29 cellular contexts compared by ENCODE assay signal in genomic region chr6:19039287-19039686, GRCh38.
DNase-seq lines count a peak whose midpoint lies in the region; ATAC-seq and TF ChIP-seq lines count a peak whose summit lies in the region.
"Had no signal": no experiment of that assay in that cellular context is flagged by ENCODE, and none has a peak within 500 bp of the region (broad histone marks: within the 10 kb centered on the region; RNA-seq: fewer than 3 reads in every experiment).

No MANE protein-coding gene starts in this region.

- H2BK15ac ChIP-seq in mesendoderm (replicated peaks; ENCODE audit: low read depth), result no peak overlapping the region

- H3K4ac ChIP-seq in mesendoderm (ENCODE audit: low read depth, low read length), result no peak overlapping the region

- H3K27me3 ChIP-seq in cardiac muscle cell, result no peaks in the 10 kb centered on the region
- H3K27me3 ChIP-seq in heart left ventricle, result no peaks in the 10 kb centered on the region
- H3K27me3 ChIP-seq in mesendoderm (ENCODE audit: insufficient read depth, low read length, poor library complexity), result no peaks in the 10 kb centered on the region
- no peaks in the 10 kb centered on the region for H3K27me3 ChIP-seq in upper lobe of left lung
- H3K27me3 ChIP-seq: BE2C; BLaER1; BLaER1 treated with 17β-estradiol and CSF1 and Interleukin-3, amounts not matched to agents 10 nM and 100 nM had no signal

- H3K27ac ChIP-seq in cardiac muscle cell (peak overlapping the region; percentile 76), heart left ventricle (no peak overlapping the region), mesendoderm (ENCODE audit: low read depth, low read length) (no peak overlapping the region), upper lobe of left lung (no peak overlapping the region)
- H3K27ac ChIP-seq: 22Rv1; A549; BLaER1; BLaER1 treated with 17β-estradiol and CSF1 and Interleukin-3, amounts not matched to agents 10 nM and 100 nM; C4-2B had no signal

- TF ChIP-seq CTCF in cardiac muscle cell (IDR thresholded peaks at IDR 0.05; ENCODE audit: low read depth, low read length), result no peak
- no peak for TF ChIP-seq CTCF in heart left ventricle (IDR thresholded peaks at IDR 0.05)
- TF ChIP-seq CTCF in upper lobe of left lung (IDR thresholded peaks at IDR 0.05), result no peak

- DNase-seq in cardiac muscle cell (ENCODE audit: low read depth in 1 of 2, low spot score in 1 of 2) (no peak), heart left ventricle (no peak), mesendoderm (no peak), upper lobe of left lung (no peak)
- DNase-seq: 8988T; ACHN; AML-193; BE2C; C1 segment of cervical spinal cord; Caco-2; Calu3; CD4-positive, alpha-beta memory T cell; CD4-positive, alpha-beta T cell; CD4-positive, CD25-positive, alpha-beta regulatory T cell; CD8-positive, alpha-beta memory T cell; CD8-positive, alpha-beta T cell; COR-L47; DMS 273 treated with DMSO at 0.1 percent for 48 hours; DMS153; DMS53; DMS79; DMS79 treated with DMSO at 0.1 percent for 48 hours; DND-41; EL had no signal

- H4K5ac ChIP-seq in mesendoderm (ENCODE audit: low read length), result no peak overlapping the region

- H2AK5ac ChIP-seq in mesendoderm (ENCODE audit: low read length), result no peak overlapping the region

- H4K8ac ChIP-seq in mesendoderm (ENCODE audit: low read depth, low read length), result no peak overlapping the region

- H3K4me1 ChIP-seq in cardiac muscle cell (ENCODE audit: low read depth), result peaks cover 51% of the 10 kb centered on the region
- peaks cover 0 to 38% (median 12%) of the 10 kb centered on the region in 12 donors for H3K4me1 ChIP-seq in heart left ventricle
- no peaks in the 10 kb centered on the region for H3K4me1 ChIP-seq in mesendoderm (ENCODE audit: control insufficient read depth, low read depth, low read length)
- no peaks in the 10 kb centered on the region for H3K4me1 ChIP-seq in upper lobe of left lung
- H3K4me1 ChIP-seq: A549; BE2C; BLaER1; BLaER1 treated with 17β-estradiol and CSF1 and Interleukin-3, amounts not matched to agents 10 nM and 100 nM; Caco-2 had no signal

- TF ChIP-seq POLR2A in heart left ventricle (IDR thresholded peaks at IDR 0.05) (no peak), upper lobe of left lung (IDR thresholded peaks at IDR 0.05) (no peak)

- no peaks in the 10 kb centered on the region for H3K79me1 ChIP-seq in mesendoderm (ENCODE audit: low read length)

- intact Hi-C loops in heart left ventricle (cut with DNase I), result loop anchor here in 3 of 10 donors (10.0 kb wide), 2 partner anchors 146 to 816 kb away; no protein-coding TSS in a partner anchor

- H3K79me2 ChIP-seq in mesendoderm (ENCODE audit: control insufficient read depth, insufficient read depth, low read length), result no peaks in the 10 kb centered on the region

- TF ChIP-seq EP300 in upper lobe of left lung (IDR thresholded peaks at IDR 0.05), result no peak

- H3K4me2 ChIP-seq in mesendoderm (ENCODE audit: low read length), result no peak overlapping the region
- H3K4me2 ChIP-seq: A549; BLaER1; BLaER1 treated with 17β-estradiol and CSF1 and Interleukin-3, amounts not matched to agents 10 nM and 100 nM had no signal

- H2BK5ac ChIP-seq in mesendoderm (ENCODE audit: low read length), result no peak overlapping the region

- no peaks in the 10 kb centered on the region for H3K9me3 ChIP-seq in cardiac muscle cell (ENCODE audit: low read depth)
- H3K9me3 ChIP-seq in heart left ventricle, result no peaks in the 10 kb centered on the region
- H3K9me3 ChIP-seq in upper lobe of left lung, result no peaks in the 10 kb centered on the region
- H3K9me3 ChIP-seq: A549; BE2C; BLaER1; BLaER1 treated with 17β-estradiol and CSF1 and Interleukin-3, amounts not matched to agents 10 nM and 100 nM; Caco-2 had no signal

- H3K9ac ChIP-seq in mesendoderm (ENCODE audit: low read length), result no peak overlapping the region
- H3K9ac ChIP-seq: BLaER1; BLaER1 treated with 17β-estradiol and CSF1 and Interleukin-3, amounts not matched to agents 10 nM and 100 nM had no signal

- H3K18ac ChIP-seq in mesendoderm (ENCODE audit: low read length), result no peak overlapping the region

- H2BK120ac ChIP-seq in mesendoderm (ENCODE audit: low read depth, low read length), result no peak overlapping the region

- ATAC-seq in heart left ventricle (no peak), upper lobe of left lung (ENCODE audit: low FRiP score in 2 of 2) (no peak)
- ATAC-seq: A549; CD8-positive, alpha-beta T cell had no signal

- peak overlapping the region; percentile 48 for H3K23ac ChIP-seq in mesendoderm (ENCODE audit: low read length)

- H3K36me3 ChIP-seq in cardiac muscle cell, result no peaks in the 10 kb centered on the region
- H3K36me3 ChIP-seq in heart left ventricle, result no peaks in the 10 kb centered on the region
- no peaks in the 10 kb centered on the region for H3K36me3 ChIP-seq in mesendoderm (ENCODE audit: control insufficient read depth, insufficient read depth, low read length)
- H3K36me3 ChIP-seq in upper lobe of left lung, result no peaks in the 10 kb centered on the region
- H3K36me3 ChIP-seq: BE2C; BLaER1; BLaER1 treated with 17β-estradiol and CSF1 and Interleukin-3, amounts not matched to agents 10 nM and 100 nM had no signal

- H3K4me3 ChIP-seq in cardiac muscle cell (no peak overlapping the region), heart left ventricle (no peak overlapping the region), mesendoderm (ENCODE audit: low read length) (no peak overlapping the region), upper lobe of left lung (no peak overlapping the region)
- H3K4me3 ChIP-seq: A549; BLaER1; BLaER1 treated with 17β-estradiol and CSF1 and Interleukin-3, amounts not matched to agents 10 nM and 100 nM had no signal

- H3K56ac ChIP-seq in mesendoderm (ENCODE audit: low read length), result no peak overlapping the region
